In the genomic region with DNA sequence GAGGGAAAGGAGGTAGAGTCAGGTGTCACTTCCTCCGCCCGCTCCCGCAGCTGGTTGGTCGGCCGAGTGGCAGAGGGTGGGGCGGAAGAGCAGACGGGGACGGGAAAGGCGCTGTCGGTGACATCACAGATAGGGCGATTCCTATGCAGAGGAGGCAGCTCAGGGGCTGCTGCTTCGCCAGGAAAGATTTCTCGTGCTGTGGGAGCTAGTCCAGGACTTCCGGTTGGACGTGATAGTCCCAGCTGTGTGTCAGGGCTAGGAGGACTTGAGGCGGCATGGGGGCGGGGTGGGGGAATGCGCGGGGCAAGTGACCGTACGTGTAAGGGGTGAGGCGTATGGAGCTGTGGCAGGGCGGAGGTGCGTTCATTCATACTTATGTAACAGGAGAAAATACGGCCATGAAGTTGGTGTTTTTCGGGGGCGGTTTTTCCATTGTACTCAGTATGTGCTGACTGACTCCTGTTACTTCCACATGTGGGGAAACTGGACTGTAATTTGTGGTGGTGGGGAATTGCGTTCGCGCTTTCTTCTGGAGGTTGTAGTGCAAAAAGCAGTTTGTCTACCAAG, we compare ENCODE assay signal across 8 cellular contexts.
DNase-seq lines count a peak whose midpoint lies in the region; ATAC-seq and TF ChIP-seq lines count a peak whose summit lies in the region.
"Not testable (repeated sequence)": the region's sequence is repeated elsewhere in the genome, so short reads cannot be mapped to it uniquely, and the experiment has no call there.

No MANE protein-coding gene starts in this region.

- WGBS in right lobe of liver (ENCODE audit: insufficient coverage, low coverage, low lambda C conversion rate, missing lambda C conversion rate): 10% methylated on average over 2 of the region's 30 CpGs
- WGBS in spleen, 5 donors: 8 to 73% (median 17%) methylated on average over 11 to 18 of the region's 30 CpGs

- not testable (repeated sequence) for TF ChIP-seq POLR2A in right lobe of liver (IDR thresholded peaks at IDR 0.05); spleen (IDR thresholded peaks at IDR 0.05)

- ATAC-seq in GM19395 (IDR thresholded peaks at IDR 0.05; ENCODE audit: unreplicated experiment) (peak; percentile 80), HG03354 (IDR thresholded peaks at IDR 0.05; ENCODE audit: poor library complexity, severe bottlenecking, unreplicated experiment) (peak; percentile 97), right lobe of liver (peak; percentile 98 to 100 (median 100))

- DNase-seq in CD1c-positive myeloid dendritic cell (ENCODE audit: extremely low spot score): peak; percentile 73
- peak; percentile 83 for DNase-seq in RPMI8226
- DNase-seq in activated T-helper 1 cell treated with anti-CD3 and anti-CD28 coated beads, Interleukin-2, amount 50 U/mL, for 16 hours (ENCODE audit: low read depth in 1 of 2, low spot score in 1 of 2): peak; percentile 22 to 37
- peak; percentile 3 for DNase-seq in epidermal melanocyte (ENCODE audit: insufficient read length, low spot score)
- peak; percentile 61 to 87 (median 85) for DNase-seq in right lobe of liver
- peak; percentile 81 for DNase-seq in spleen

- H3K27me3 ChIP-seq in right lobe of liver; spleen (replicated peaks in 1 of 7): not testable (repeated sequence)

- peak overlapping the region in 2 of 3 donors; percentile 38 to 60 for H3K27ac ChIP-seq in right lobe of liver
- peak overlapping the region; percentile 38 to 82 (median 78) for H3K27ac ChIP-seq in spleen

- not testable (repeated sequence) for H3K4me1 ChIP-seq in right lobe of liver, spleen

- H3K36me3 ChIP-seq in right lobe of liver, spleen: not testable (repeated sequence)

- intact Hi-C loops in right lobe of liver (cut with DNase I); spleen (cut with DNase I; ENCODE audit: low total_unique reads): not testable (repeated sequence)

- H3K4me3 ChIP-seq in right lobe of liver (peak overlapping the region in 1 of 3 donors; percentile 26), spleen (peak overlapping the region in 3 of 8 donors; percentile 19 to 52 (median 28))

- not testable (repeated sequence) for TF ChIP-seq CTCF in right lobe of liver (IDR thresholded peaks at IDR 0.05); spleen (IDR thresholded peaks at IDR 0.05 in 8 of 11, conservative IDR thresholded peaks at IDR 0.05 in 3 of 11)

- not testable (repeated sequence) for H3K9me3 ChIP-seq in right lobe of liver, spleen

Comparison
In these comparisons a context has a peak if more than half of its experiments do, and no peak if none do; other contexts are left out.
1. DNase-seq: peak in every context shown above with its lines; median percentile 85 in right lobe of liver; 83 in RPMI8226; 81 in spleen; 73 in CD1c-positive myeloid dendritic cell; 30 in activated T-helper 1 cell treated with anti-CD3 and anti-CD28 coated beads, Interleukin-2, amount 50 U/mL, for 16 hours; 3 in epidermal melanocyte.